19 cellular contexts compared by ENCODE assay signal in genomic region chr21:36721817-36722216, GRCh38. TPM values are rescaled to one million over a fixed set of nuclear protein-coding genes. Genes with fewer than 3 reads are reported as not detected.
DNase-seq lines count a peak whose midpoint lies in the region; ATAC-seq, FAIRE-seq and TF ChIP-seq lines count a peak whose summit lies in the region.
"Had no signal": no experiment of that assay in that cellular context is flagged by ENCODE, and none has a peak within 500 bp of the region (broad histone marks: within the 10 kb centered on the region; RNA-seq: fewer than 3 reads in every experiment).

No MANE protein-coding gene starts in this region.

- CTCF ChIA-PET in HEK293 (lab: Yijun Ruan, JAX) = interaction anchor here (0.6 to 0.9 kb wide), 4 partner anchors 60 to 324 kb away, joined by 3 to 4 read pairs (median 3); no protein-coding TSS in a partner anchor

- POLR2A ChIA-PET in HEK293 (lab: Yijun Ruan, JAX) = no interaction called here

- intact Hi-C loops in kidney (cut with DNase I) = no loop called here
- intact Hi-C loops in spleen (cut with DNase I; ENCODE audit: low total_unique reads) = no loop called here
- intact Hi-C loops in psoas muscle (cut with DNase I) = no loop called here

- TF ChIP-seq CTCF in HEK293 (tag by site-specific recombination; IDR thresholded peaks at IDR 0.05) (no peak), VCaP (conservative IDR thresholded peaks at IDR 0.05) (no peak), kidney (IDR thresholded peaks at IDR 0.05; ENCODE audit: borderline replicate concordance, extremely low read depth, insufficient read depth) (no peak), spleen (IDR thresholded peaks at IDR 0.05 in 8 of 11, conservative IDR thresholded peaks at IDR 0.05 in 3 of 11) (no peak), psoas muscle (IDR thresholded peaks at IDR 0.05) (no peak)

- no peaks in the 10 kb centered on the region for H3K4me1 ChIP-seq in HEK293 (ENCODE audit: control insufficient read depth, insufficient read depth, low read length)
- H3K4me1 ChIP-seq in kidney (ENCODE audit: control insufficient read depth in 1 of 2, insufficient read depth in 1 of 2, low read depth in 1 of 2, low read length in 2 of 2) = no peaks in the 10 kb centered on the region
- no peaks in the 10 kb centered on the region for H3K4me1 ChIP-seq in spleen
- no peaks in the 10 kb centered on the region for H3K4me1 ChIP-seq in psoas muscle

- no peak for TF ChIP-seq POLR2A in spleen (IDR thresholded peaks at IDR 0.05)

- H3K27me3 ChIP-seq in spleen (replicated peaks in 1 of 7) = peaks cover 0 to 71% (median 12%) of the 10 kb centered on the region in 7 donors
- H3K27me3 ChIP-seq in psoas muscle (ENCODE audit: insufficient read depth in 3 of 3, low read length in 2 of 3) = peaks cover 0 to 44% (median 8%) of the 10 kb centered on the region in 3 donors

- H3K9me3 ChIP-seq in HEK293 (ENCODE audit: control insufficient read depth, insufficient read depth, low read depth, low read length) (no peaks in the 10 kb centered on the region), kidney (ENCODE audit: control insufficient read depth in 1 of 2, low read length in 2 of 2) (no peaks in the 10 kb centered on the region), spleen (no peaks in the 10 kb centered on the region), psoas muscle (no peaks in the 10 kb centered on the region)
- H3K9me3 ChIP-seq: BLaER1 had no signal

- H3K4me3 ChIP-seq in HEK293 (ENCODE audit: low read depth, low read length) (no peak overlapping the region), kidney (ENCODE audit: low read length in 2 of 2) (no peak overlapping the region), spleen (no peak overlapping the region), psoas muscle (no peak overlapping the region)
- H3K4me3 ChIP-seq: BLaER1 had no signal

- ATAC-seq in psoas muscle = no peak
- ATAC-seq: HCT116 had no signal

- H3K27ac ChIP-seq in HEK293 (ENCODE audit: extremely low read depth, low read depth, low read length) (no peak overlapping the region), VCaP (peak overlapping the region; percentile 100), kidney (ENCODE audit: low read depth in 2 of 2, low read length in 2 of 2) (no peak overlapping the region), spleen (no peak overlapping the region), psoas muscle (no peak overlapping the region)
- H3K27ac ChIP-seq: BLaER1 had no signal

- H3K36me3 ChIP-seq in HEK293 (ENCODE audit: control insufficient read depth in 2 of 2, insufficient read depth in 1 of 2, low read length in 2 of 2) (peaks cover 0 to 39% of the 10 kb centered on the region in 2 experiments; a peak in 2 of 3 replicates), kidney (ENCODE audit: control insufficient read depth in 1 of 2, insufficient read depth in 2 of 2, low read length in 2 of 2) (no peaks in the 10 kb centered on the region), spleen (no peaks in the 10 kb centered on the region), psoas muscle (ENCODE audit: insufficient read depth in 1 of 2, low read depth in 1 of 2) (no peaks in the 10 kb centered on the region)
- H3K36me3 ChIP-seq: BLaER1 had no signal

- H3K9ac ChIP-seq in kidney (ENCODE audit: low read length in 2 of 2) = no peak overlapping the region
- H3K9ac ChIP-seq: BLaER1 had no signal

- DNase-seq in kidney (peak; percentile 15), spleen (peak; percentile 36), psoas muscle (no peak), NCI-H2081 (lab: John Stamatoyannopoulos, UW) (no peak), frontal cortex (ENCODE audit: low spot score in 2 of 2) (no peak)
- DNase-seq in stimulated activated CD4-positive, alpha-beta T cell treated with anti-CD3 and anti-CD28 coated beads, Interleukin-2, amount 100 ng/mL, for 24 hours = no peak
- DNase-seq: 8988T; CD4-positive, alpha-beta memory T cell; DMS153; DMS79; GDM1; GOT3; H7 had no signal

- 85 to 95% (median 91%) methylated on average over 7 of the region's 7 CpGs for WGBS in spleen, 5 donors
- WGBS in psoas muscle, 3 donors = 64 to 72% (median 67%) methylated on average over 7 of the region's 7 CpGs

- FAIRE-seq in kidney (lab: Jason Lieb, UNC) (no peak), frontal cortex (lab: Jason Lieb, UNC) (no peak)
- FAIRE-seq: HTR-8/SVneo had no signal

TF ChIP-seq in HEK293, 187 proteins besides CTCF, POLR2A, EP300 and RAD21:
- TF ChIP-seq ZBTB7A (tag by site-specific recombination; IDR thresholded peaks at IDR 0.05; ENCODE audit: low read depth) (no peak), ZNF394 (tag by site-specific recombination; IDR thresholded peaks at IDR 0.05; ENCODE audit: borderline replicate concordance) (peak; percentile 64; the same call in 1 of the 2 replicates)

RNA-seq across cellular contexts. Expression of gene SIM2, which starts 22.9 kb away (rescaled TPM):
- total RNA-seq in kidney (71.3 TPM), spleen (not detected), psoas muscle (1 to 10 TPM in 2 of 4 donors, under 1 TPM in 2; 0.08 to 3.0 (median 0.77) TPM), frontal cortex (not detected)
- polyA plus RNA-seq in kidney (ENCODE audit: insufficient read depth, low read depth, low replicate concordance) (6.5 TPM), spleen (not detected), psoas muscle (under 1 TPM; 0.06 to 0.14 (median 0.13) TPM)
- total RNA-seq: CD4-positive, alpha-beta memory T cell had no signal
- polyA plus RNA-seq: CD14-positive monocyte had no signal

Comparison
In these comparisons a context has a peak if more than half of its experiments do, and no peak if none do; other contexts are left out.
1. DNase-seq: peak in kidney (single experiment) and spleen (single experiment); none in psoas muscle (0 of 2), NCI-H2081 (0 of 2), frontal cortex (0 of 2) and stimulated activated CD4-positive, alpha-beta T cell treated with anti-CD3 and anti-CD28 coated beads, Interleukin-2, amount 100 ng/mL, for 24 hours (0 of 2).
2. RNA of gene SIM2, which starts 22.9 kb away (total RNA-seq): 71.3 TPM in kidney (single experiment); 0.08 to 3.0 TPM in psoas muscle, not detected in spleen and not detected in frontal cortex (single experiment); every median in the first group is over 10 times any median in the second.